14 cellular contexts compared by ENCODE assay signal in the genomic region with DNA sequence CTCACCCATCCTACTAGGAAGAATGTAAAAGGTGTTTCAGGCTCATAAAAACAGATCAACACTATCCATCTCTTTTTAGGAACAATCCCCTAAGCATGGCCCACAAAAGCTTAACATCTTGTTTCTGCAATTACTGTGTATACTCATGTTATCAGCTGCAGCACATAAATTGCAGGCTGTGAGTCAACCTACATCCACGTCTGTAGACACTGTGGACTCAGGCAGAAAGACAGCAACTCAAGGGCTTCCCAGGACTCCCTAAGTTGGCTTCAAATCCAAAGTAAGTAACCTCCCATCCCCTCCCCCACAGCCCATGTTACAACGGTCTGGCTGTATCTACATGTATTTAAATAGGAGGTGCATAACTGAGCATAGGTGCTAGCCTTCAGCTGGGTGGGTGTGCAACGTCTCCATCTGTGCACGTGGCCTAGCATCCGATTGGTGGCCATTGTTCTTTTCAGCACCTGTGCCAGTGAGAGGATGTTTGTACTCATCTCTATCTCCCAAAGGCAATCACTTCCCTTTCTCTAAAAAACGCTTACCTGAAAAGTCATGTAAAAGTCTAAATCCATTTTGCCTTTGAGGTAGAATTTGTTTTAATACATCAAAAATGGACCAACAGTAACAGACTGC. TPM values are rescaled to one million over a fixed set of nuclear protein-coding genes. Genes with fewer than 3 reads are reported as not detected.
A peak's percentile ranks its signal among the peaks of the same experiment; 100 is the strongest.
DNase-seq lines count a peak whose midpoint lies in the region; ATAC-seq, FAIRE-seq and TF ChIP-seq lines count a peak whose summit lies in the region.
"Had no signal": no experiment of that assay in that cellular context is flagged by ENCODE, and none has a peak within 500 bp of the region (broad histone marks: within the 10 kb centered on the region; RNA-seq: fewer than 3 reads in every experiment).

No MANE protein-coding gene starts in this region.

- H3K27me3 Mint-ChIP-seq in Caco-2 (ENCODE audit: insufficient read depth, unreplicated experiment): no peaks in the 10 kb centered on the region
- H3K27me3 Mint-ChIP-seq in activated naive CD8-positive, alpha-beta T cell treated with anti-CD3 and anti-CD28 coated beads, Interleukin-2, amount 10 ng/mL, durations not matched to agents 7 days and 5 days: no peaks in the 10 kb centered on the region
- H3K27me3 Mint-ChIP-seq in naive B cell: no peaks in the 10 kb centered on the region

- no peak overlapping the region for H3K4me3 ChIP-seq in Caco-2 (ENCODE audit: low read depth, low read length)
- H3K4me3 ChIP-seq: lung, tibial nerve had no signal

- H3K27me3 ChIP-seq in Caco-2 (replicated peaks; ENCODE audit: control insufficient read depth, insufficient read depth, low read length): no peaks in the 10 kb centered on the region
- H3K27me3 ChIP-seq: tibial nerve had no signal

- peaks cover 60% of the 10 kb centered on the region for H3K4me1 ChIP-seq in Caco-2

- no peak for ATAC-seq in activated naive CD8-positive, alpha-beta T cell treated with anti-CD3 and anti-CD28 coated beads, Interleukin-2, amount 10 ng/mL, durations not matched to agents 7 days and 5 days (ENCODE audit: low read depth)
- ATAC-seq in naive B cell (ENCODE audit: low read depth in 2 of 2) (no peak), GM18873 (IDR thresholded peaks at IDR 0.05; ENCODE audit: low FRiP score, unreplicated experiment) (no peak), GM18498 (IDR thresholded peaks at IDR 0.05; ENCODE audit: unreplicated experiment) (no peak)
- ATAC-seq: activated CD4-positive, CD25-positive, alpha-beta regulatory T cell treated with anti-CD3 and anti-CD28 coated beads, Interleukin-2, amount 50 U/mL, for 24 hours had no signal

- H3K9me3 ChIP-seq in Caco-2: no peaks in the 10 kb centered on the region
- H3K9me3 ChIP-seq: tibial nerve had no signal

- TF ChIP-seq CTCF in Caco-2 (IDR thresholded peaks at IDR 0.05; ENCODE audit: insufficient read depth in 1 of 2, low read depth in 1 of 2, low read length in 1 of 2, severe bottlenecking in 1 of 2, unreplicated experiment in 1 of 2): no peak
- TF ChIP-seq CTCF in GM13976 (IDR thresholded peaks at IDR 0.05; ENCODE audit: borderline replicate concordance, control extremely low read depth, extremely low read depth, insufficient read depth, missing control alignments): no peak

- H3K4me3 Mint-ChIP-seq in Caco-2 (ENCODE audit: unreplicated experiment): no peak overlapping the region
- peak overlapping the region; percentile 50 for H3K4me3 Mint-ChIP-seq in activated naive CD8-positive, alpha-beta T cell treated with anti-CD3 and anti-CD28 coated beads, Interleukin-2, amount 10 ng/mL, durations not matched to agents 7 days and 5 days
- peak overlapping the region; percentile 40 to 77 (median 63) for H3K4me3 Mint-ChIP-seq in naive B cell

- H3K36me3 ChIP-seq in Caco-2 (ENCODE audit: control insufficient read depth, insufficient read depth, low read length): peaks cover 5% of the 10 kb centered on the region

- POLR2A ChIA-PET in Caco-2 (lab: Charles Lee): no interaction called here
- POLR2A ChIA-PET in activated naive CD8-positive, alpha-beta T cell treated with anti-CD3 and anti-CD28 coated beads, Interleukin-2, amount 10 ng/mL, durations not matched to agents 7 days and 5 days (lab: Charles Lee): no interaction called here

- H3K9me3 Mint-ChIP-seq in Caco-2 (ENCODE audit: unreplicated experiment) (no peaks in the 10 kb centered on the region), naive B cell (no peaks in the 10 kb centered on the region)
- peaks cover 2% of the 10 kb centered on the region for H3K9me3 Mint-ChIP-seq in activated naive CD8-positive, alpha-beta T cell treated with anti-CD3 and anti-CD28 coated beads, Interleukin-2, amount 10 ng/mL, durations not matched to agents 7 days and 5 days

- peak overlapping the region; percentile 24 for H3K27ac Mint-ChIP-seq in Caco-2 (ENCODE audit: unreplicated experiment)
- H3K27ac Mint-ChIP-seq in activated naive CD8-positive, alpha-beta T cell treated with anti-CD3 and anti-CD28 coated beads, Interleukin-2, amount 10 ng/mL, durations not matched to agents 7 days and 5 days: peak overlapping the region; percentile 76
- H3K27ac Mint-ChIP-seq in naive B cell: peak overlapping the region; percentile 79 to 97 (median 94)

- FAIRE-seq in HTR-8/SVneo (lab: Jason Lieb, UNC): peak; percentile 28

- CTCF ChIA-PET in Caco-2 (lab: Charles Lee): no interaction called here

- H3K4me1 Mint-ChIP-seq in Caco-2 (ENCODE audit: low read depth, unreplicated experiment): peaks cover 46% of the 10 kb centered on the region
- peaks cover 60% of the 10 kb centered on the region for H3K4me1 Mint-ChIP-seq in activated naive CD8-positive, alpha-beta T cell treated with anti-CD3 and anti-CD28 coated beads, Interleukin-2, amount 10 ng/mL, durations not matched to agents 7 days and 5 days
- H3K4me1 Mint-ChIP-seq in naive B cell: peaks cover 64 to 90% (median 81%) of the 10 kb centered on the region in 3 donors

- in situ Hi-C loops in GM13976 (cut with MboI; ENCODE audit: low sequenced_read_pairs, unreplicated experiment): no loop called here

- H3K36me3 Mint-ChIP-seq in Caco-2 (ENCODE audit: insufficient read depth, unreplicated experiment) (peaks cover 28% of the 10 kb centered on the region), naive B cell (peaks cover 4 to 6% of the 10 kb centered on the region in 2 donors)
- peaks cover 33% of the 10 kb centered on the region for H3K36me3 Mint-ChIP-seq in activated naive CD8-positive, alpha-beta T cell treated with anti-CD3 and anti-CD28 coated beads, Interleukin-2, amount 10 ng/mL, durations not matched to agents 7 days and 5 days

- BruUV-seq in Caco-2 (replicated peaks; lab: Mats Ljungman, UMichigan): no TSS peak

- intact Hi-C loops in Caco-2 (cut with micrococcal nuclease; ENCODE audit: unreplicated experiment): loop anchor here (2.0 to 5.0 kb wide), 2 partner anchors 37 to 59 kb away; no protein-coding TSS in a partner anchor

- DNase-seq in Caco-2: peak; percentile 27 to 53
- DNase-seq in HTR-8/SVneo (ENCODE audit: insufficient read length, low spot score): no peak
- DNase-seq in activated naive CD8-positive, alpha-beta T cell treated with anti-CD3 and anti-CD28 coated beads, Interleukin-2, amount 10 ng/mL, durations not matched to agents 7 days and 5 days: no peak
- DNase-seq in naive B cell: no peak
- no peak for DNase-seq in GM13976 (ENCODE audit: low spot score)
- no peak for DNase-seq in NK-92 (lab: John Stamatoyannopoulos, UW; ENCODE audit: unreplicated experiment)
- DNase-seq: cerebellar nuclear complex, Kasumi-1, NCI-H2029 treated with DMSO at 0.1 percent for 48 hours had no signal

RNA-seq across cellular contexts. Expression of a gene that starts 30.0 kb away (rescaled TPM):
- 71.5 and 72.7 TPM in 2 replicates for total RNA-seq in Caco-2 (2022)
- 100 to 1,000 TPM; 100 to 104 TPM for total RNA-seq in activated naive CD8-positive, alpha-beta T cell treated with anti-CD3 and anti-CD28 coated beads, Interleukin-2, amount 10 ng/mL, durations not matched to agents 7 days and 5 days
- 10 to 100 TPM; 26.8 to 61.0 (median 51.1) TPM for polyA plus RNA-seq in naive B cell (ENCODE audit: low read depth in 6 of 6)

Comparison
In these comparisons a context has a peak if more than half of its experiments do, and no peak if none do; other contexts are left out.
1. DNase-seq: peak in Caco-2 (2 of 2); none in HTR-8/SVneo (single experiment), activated naive CD8-positive, alpha-beta T cell treated with anti-CD3 and anti-CD28 coated beads, Interleukin-2, amount 10 ng/mL, durations not matched to agents 7 days and 5 days (single experiment), naive B cell (single experiment), GM13976 (single experiment) and NK-92 (single experiment).
2. H3K27ac Mint-ChIP-seq: peak in every context shown above with its lines; median percentile 94 in naive B cell; 76 in activated naive CD8-positive, alpha-beta T cell treated with anti-CD3 and anti-CD28 coated beads, Interleukin-2, amount 10 ng/mL, durations not matched to agents 7 days and 5 days; 24 in Caco-2.